ENCODE assay signal across 7 cellular contexts in the genomic region with DNA sequence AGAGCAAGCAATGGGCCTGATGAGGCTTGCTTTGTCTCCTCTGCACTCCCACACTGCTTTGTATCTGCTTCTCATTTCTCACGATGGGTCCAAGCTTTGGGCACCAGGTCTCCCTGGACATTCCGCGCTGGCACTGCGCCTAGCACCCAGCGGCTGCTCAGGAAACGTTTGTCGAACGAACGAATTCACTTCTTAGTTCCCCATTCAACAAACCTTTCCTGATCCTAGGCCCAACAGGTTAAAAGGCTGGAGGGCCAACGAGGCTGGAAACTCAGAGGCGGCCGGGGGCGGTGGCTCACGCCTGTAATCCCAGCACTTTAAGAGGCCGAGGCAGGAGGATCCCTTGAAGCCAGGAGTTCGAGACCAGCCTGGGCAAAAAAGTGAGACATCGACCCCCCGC. TPM values are rescaled to one million over a fixed set of nuclear protein-coding genes. Genes with fewer than 3 reads are reported as not detected.
A peak's percentile ranks its signal among the peaks of the same experiment; 100 is the strongest.
DNase-seq lines count a peak whose midpoint lies in the region; ATAC-seq lines count a peak whose summit lies in the region.

No MANE protein-coding gene starts in this region.

- intact Hi-C loops in right cardiac atrium (cut with DNase I): no loop called here

- H3K36me3 Mint-ChIP-seq in activated CD4-positive, alpha-beta memory T cell treated with anti-CD3 and anti-CD28 coated beads, Interleukin-2, amount 10 ng/mL, durations not matched to agents 7 days and 5 days (ENCODE audit: low read depth): peaks cover 22% of the 10 kb centered on the region
- peaks cover 5 to 24% of the 10 kb centered on the region in 2 donors for H3K36me3 Mint-ChIP-seq in stimulated activated naive B cell treated with anti-CD40 and anti-IgM and Interleukin-4, amounts not matched to agents 10 μg/mL and 1 μg/mL and 100 μg/mL, for 72 hours

- under 1% methylated on average over 18 of the region's 18 CpGs for WGBS in right cardiac atrium

- peak overlapping the region; percentile 92 for H3K4me3 Mint-ChIP-seq in activated CD4-positive, alpha-beta memory T cell treated with anti-CD3 and anti-CD28 coated beads, Interleukin-2, amount 10 ng/mL, durations not matched to agents 7 days and 5 days
- H3K4me3 Mint-ChIP-seq in stimulated activated naive B cell treated with anti-CD40 and anti-IgM and Interleukin-4, amounts not matched to agents 10 μg/mL and 1 μg/mL and 100 μg/mL, for 72 hours: peak overlapping the region; percentile 98 to 99

- no peaks in the 10 kb centered on the region for H3K9me3 Mint-ChIP-seq in activated CD4-positive, alpha-beta memory T cell treated with anti-CD3 and anti-CD28 coated beads, Interleukin-2, amount 10 ng/mL, durations not matched to agents 7 days and 5 days
- H3K9me3 Mint-ChIP-seq in stimulated activated naive B cell treated with anti-CD40 and anti-IgM and Interleukin-4, amounts not matched to agents 10 μg/mL and 1 μg/mL and 100 μg/mL, for 72 hours: no peaks in the 10 kb centered on the region

- no peak for DNase-seq in activated CD4-positive, alpha-beta memory T cell treated with anti-CD3 and anti-CD28 coated beads, Interleukin-2, amount 10 ng/mL, durations not matched to agents 7 days and 5 days
- DNase-seq in right cardiac atrium (peak; percentile 26 to 71 (median 54)), H4 (ENCODE audit: low spot score) (no peak)
- DNase-seq in stimulated activated naive B cell treated with anti-CD40 and anti-IgM and Interleukin-4, amounts not matched to agents 10 μg/mL and 1 μg/mL and 100 μg/mL, for 72 hours: no peak
- DNase-seq in activated CD4-positive, CD25-positive, alpha-beta regulatory T cell treated with anti-CD3 and anti-CD28 coated beads, Interleukin-2, amount 50 U/mL, for 72 hours: no peak

- H3K4me1 Mint-ChIP-seq in activated CD4-positive, alpha-beta memory T cell treated with anti-CD3 and anti-CD28 coated beads, Interleukin-2, amount 10 ng/mL, durations not matched to agents 7 days and 5 days: peaks cover 70% of the 10 kb centered on the region
- peaks cover 40 to 63% of the 10 kb centered on the region in 2 donors for H3K4me1 Mint-ChIP-seq in stimulated activated naive B cell treated with anti-CD40 and anti-IgM and Interleukin-4, amounts not matched to agents 10 μg/mL and 1 μg/mL and 100 μg/mL, for 72 hours

- peaks cover 22% of the 10 kb centered on the region for H3K4me1 ChIP-seq in HUES48 (ENCODE audit: control insufficient read depth, insufficient read depth, low read length)
- peaks cover 15% of the 10 kb centered on the region for H3K4me1 ChIP-seq in right cardiac atrium (ENCODE audit: control insufficient read depth, insufficient read depth, low read length)

- no peaks in the 10 kb centered on the region for H3K27me3 Mint-ChIP-seq in activated CD4-positive, alpha-beta memory T cell treated with anti-CD3 and anti-CD28 coated beads, Interleukin-2, amount 10 ng/mL, durations not matched to agents 7 days and 5 days
- H3K27me3 Mint-ChIP-seq in stimulated activated naive B cell treated with anti-CD40 and anti-IgM and Interleukin-4, amounts not matched to agents 10 μg/mL and 1 μg/mL and 100 μg/mL, for 72 hours: no peaks in the 10 kb centered on the region

- no peaks in the 10 kb centered on the region for H3K9me3 ChIP-seq in HUES48 (ENCODE audit: control insufficient read depth, insufficient read depth, low read length)
- no peaks in the 10 kb centered on the region for H3K9me3 ChIP-seq in right cardiac atrium (ENCODE audit: control insufficient read depth, low read length)

- H3K27ac Mint-ChIP-seq in activated CD4-positive, alpha-beta memory T cell treated with anti-CD3 and anti-CD28 coated beads, Interleukin-2, amount 10 ng/mL, durations not matched to agents 7 days and 5 days: peak overlapping the region; percentile 85
- peak overlapping the region; percentile 97 for H3K27ac Mint-ChIP-seq in stimulated activated naive B cell treated with anti-CD40 and anti-IgM and Interleukin-4, amounts not matched to agents 10 μg/mL and 1 μg/mL and 100 μg/mL, for 72 hours

- H3K4me3 ChIP-seq in HUES48 (ENCODE audit: low read depth, low read length) (peak overlapping the region; percentile 97), right cardiac atrium (ENCODE audit: low read length) (peak overlapping the region; percentile 80)

- no peaks in the 10 kb centered on the region; the same call in 1 of the 2 replicates for H3K27me3 ChIP-seq in HUES48 (ENCODE audit: control insufficient read depth, insufficient read depth, low read length)
- no peaks in the 10 kb centered on the region for H3K27me3 ChIP-seq in right cardiac atrium (ENCODE audit: control insufficient read depth, insufficient read depth)

- H3K27ac ChIP-seq in HUES48 (ENCODE audit: low read depth, low read length): peak overlapping the region; percentile 93
- peak overlapping the region; percentile 2 for H3K27ac ChIP-seq in right cardiac atrium (ENCODE audit: low read length)

- peak overlapping the region; percentile 79 for H3K9ac ChIP-seq in HUES48 (ENCODE audit: low read depth, low read length)

- CTCF ChIA-PET in activated CD4-positive, alpha-beta memory T cell treated with anti-CD3 and anti-CD28 coated beads, Interleukin-2, amount 10 ng/mL, durations not matched to agents 7 days and 5 days (lab: Charles Lee): interaction anchor here (0.7 to 3.0 kb wide), 9 partner anchors 10 to 305 kb away, joined by 3 to 16 read pairs (median 6); partner anchors contain the start of gene SYNE3

- POLR2A ChIA-PET in activated CD4-positive, alpha-beta memory T cell treated with anti-CD3 and anti-CD28 coated beads, Interleukin-2, amount 10 ng/mL, durations not matched to agents 7 days and 5 days (lab: Charles Lee): interaction anchor here (0.6 to 7.5 kb wide), 14 partner anchors 12 to 376 kb away, joined by 3 to 199 read pairs (median 4); partner anchors contain the start of genes DICER1 and SYNE3

- ATAC-seq in right cardiac atrium: no peak
- ATAC-seq in stimulated activated naive B cell treated with anti-CD40 and anti-IgM and Interleukin-4, amounts not matched to agents 10 μg/mL and 1 μg/mL and 100 μg/mL, for 72 hours (replicated peaks): no peak
- ATAC-seq in GM18907 (IDR thresholded peaks at IDR 0.05; ENCODE audit: unreplicated experiment): no peak

- H3K36me3 ChIP-seq in HUES48 (ENCODE audit: control insufficient read depth, insufficient read depth, low read length): peaks cover 32% of the 10 kb centered on the region

RNA-seq across cellular contexts. Expression of gene GLRX5, which starts 1.0 kb away (rescaled TPM):
- total RNA-seq in activated CD4-positive, alpha-beta memory T cell treated with anti-CD3 and anti-CD28 coated beads, Interleukin-2, amount 10 ng/mL, durations not matched to agents 7 days and 5 days: 10 to 100 TPM; 30.4 to 34.5 TPM
- total RNA-seq in right cardiac atrium: 10 to 100 TPM; 78.1 to 82.4 (median 78.7) TPM
- 111 TPM for polyA plus RNA-seq in right cardiac atrium
- total RNA-seq in H4 (2014; rRNA removed; shearing (Covaris generic)): 74.4 and 79.7 TPM in 2 replicates

RNA-seq across cellular contexts. Expression of gene SYNE3, which starts 17.4 kb away (rescaled TPM):
- total RNA-seq in activated CD4-positive, alpha-beta memory T cell treated with anti-CD3 and anti-CD28 coated beads, Interleukin-2, amount 10 ng/mL, durations not matched to agents 7 days and 5 days: 10 to 100 TPM; 86.2 to 89.5 TPM
- 10 to 100 TPM; 12.1 to 18.0 (median 14.8) TPM for total RNA-seq in right cardiac atrium
- polyA plus RNA-seq in right cardiac atrium: 5.2 TPM
- total RNA-seq in H4 (2014; rRNA removed; shearing (Covaris generic)): 0.75 and 1.4 TPM in 2 replicates

Comparison
In these comparisons a context has a peak if more than half of its experiments do, and no peak if none do; other contexts are left out.
1. DNase-seq: peak in right cardiac atrium (3 of 3); none in activated CD4-positive, alpha-beta memory T cell treated with anti-CD3 and anti-CD28 coated beads, Interleukin-2, amount 10 ng/mL, durations not matched to agents 7 days and 5 days (single experiment), stimulated activated naive B cell treated with anti-CD40 and anti-IgM and Interleukin-4, amounts not matched to agents 10 μg/mL and 1 μg/mL and 100 μg/mL, for 72 hours (single experiment), activated CD4-positive, CD25-positive, alpha-beta regulatory T cell treated with anti-CD3 and anti-CD28 coated beads, Interleukin-2, amount 50 U/mL, for 72 hours (single experiment) and H4 (single experiment).
2. RNA of gene SYNE3, which starts 17.4 kb away (total RNA-seq): 86.2 to 89.5 TPM in activated CD4-positive, alpha-beta memory T cell treated with anti-CD3 and anti-CD28 coated beads, Interleukin-2, amount 10 ng/mL, durations not matched to agents 7 days and 5 days; 12.1 to 18.0 TPM in right cardiac atrium and 0.75 to 1.4 TPM in H4; every median in the first group is over 4 times any median in the second.